18 cellular contexts compared by ENCODE assay signal in genomic region chr3:64300790-64301423, GRCh38.
DNase-seq lines count a peak whose midpoint lies in the region; ATAC-seq, FAIRE-seq and TF ChIP-seq lines count a peak whose summit lies in the region.
"Had no signal": no experiment of that assay in that cellular context is flagged by ENCODE, and none has a peak within 500 bp of the region (broad histone marks: within the 10 kb centered on the region; RNA-seq: fewer than 3 reads in every experiment).

No MANE protein-coding gene starts in this region.

- H3K4me3 Mint-ChIP-seq in activated naive CD8-positive, alpha-beta T cell treated with anti-CD3 and anti-CD28 coated beads for 36 hours = no peak overlapping the region
- H3K4me3 Mint-ChIP-seq: activated T-cell treated with anti-CD3 and anti-CD28 coated beads, Interleukin-2, amount 50 U/mL, for 4 hours; dendritic cell treated with granulocyte-macrophage colony-stimulating factor and Interleukin-4, amounts not matched to agents 40 ng/mL and 50 ng/mL, for 4 days; stimulated activated naive B cell treated with anti-CD40 and anti-IgM and Interleukin-4, amounts not matched to agents 10 μg/mL and 1 μg/mL and 100 μg/mL, for 72 hours had no signal

- H3K27me3 Mint-ChIP-seq in activated naive CD8-positive, alpha-beta T cell treated with anti-CD3 and anti-CD28 coated beads for 36 hours = peaks cover 4% of the 10 kb centered on the region
- H3K27me3 Mint-ChIP-seq: dendritic cell treated with granulocyte-macrophage colony-stimulating factor and Interleukin-4, amounts not matched to agents 40 ng/mL and 50 ng/mL, for 4 days; stimulated activated naive B cell treated with anti-CD40 and anti-IgM and Interleukin-4, amounts not matched to agents 10 μg/mL and 1 μg/mL and 100 μg/mL, for 72 hours had no signal

- H3K36me3 Mint-ChIP-seq in activated naive CD8-positive, alpha-beta T cell treated with anti-CD3 and anti-CD28 coated beads for 36 hours = no peaks in the 10 kb centered on the region
- H3K36me3 Mint-ChIP-seq: stimulated activated naive B cell treated with anti-CD40 and anti-IgM and Interleukin-4, amounts not matched to agents 10 μg/mL and 1 μg/mL and 100 μg/mL, for 72 hours had no signal

- no peak overlapping the region for H3K27ac Mint-ChIP-seq in activated naive CD8-positive, alpha-beta T cell treated with anti-CD3 and anti-CD28 coated beads for 36 hours
- H3K27ac Mint-ChIP-seq: dendritic cell treated with granulocyte-macrophage colony-stimulating factor and Interleukin-4, amounts not matched to agents 40 ng/mL and 50 ng/mL, for 4 days; stimulated activated naive B cell treated with anti-CD40 and anti-IgM and Interleukin-4, amounts not matched to agents 10 μg/mL and 1 μg/mL and 100 μg/mL, for 72 hours had no signal

- no peaks in the 10 kb centered on the region for H4K20me1 ChIP-seq in fibroblast of lung (ENCODE audit: control insufficient read depth, extremely low read depth, insufficient read depth, low read length)
- no peaks in the 10 kb centered on the region for H4K20me1 ChIP-seq in osteoblast (ENCODE audit: insufficient read depth, low read length)

- H3K27ac ChIP-seq in fibroblast of lung (ENCODE audit: insufficient read depth, low read length) (no peak overlapping the region), osteoblast (ENCODE audit: low read depth, low read length) (no peak overlapping the region)
- H3K27ac ChIP-seq: adrenal gland, SJSA1 had no signal

- H3K4me1 Mint-ChIP-seq in activated naive CD8-positive, alpha-beta T cell treated with anti-CD3 and anti-CD28 coated beads for 36 hours = no peaks in the 10 kb centered on the region
- H3K4me1 Mint-ChIP-seq: stimulated activated naive B cell treated with anti-CD40 and anti-IgM and Interleukin-4, amounts not matched to agents 10 μg/mL and 1 μg/mL and 100 μg/mL, for 72 hours had no signal

- H3K9me3 Mint-ChIP-seq in activated naive CD8-positive, alpha-beta T cell treated with anti-CD3 and anti-CD28 coated beads for 36 hours = peaks cover 6% of the 10 kb centered on the region

- peak; percentile 74 for FAIRE-seq in RCC 7860 (lab: Jason Lieb, UNC)
- FAIRE-seq: GM12891, TTC549 had no signal

- TF ChIP-seq CTCF in fibroblast of lung (conservative IDR thresholded peaks at IDR 0.05 in 1 of 2, IDR thresholded peaks at IDR 0.05 in 1 of 2; ENCODE audit: low read depth in 1 of 2, low read length in 2 of 2) = no peak
- no peak for TF ChIP-seq CTCF in osteoblast (IDR thresholded peaks at IDR 0.05; ENCODE audit: extremely low read depth, low read depth, low read length)

- peak; percentile 88 for DNase-seq in EH (ENCODE audit: low read depth)
- peak; percentile 44 for DNase-seq in RCC 7860 (ENCODE audit: low spot score)
- peak; percentile 82 to 90 for DNase-seq in fibroblast of lung (ENCODE audit: low read depth in 2 of 2)
- peak; percentile 56 for DNase-seq in osteoblast (ENCODE audit: insufficient read length, low spot score, missing footprints)
- DNase-seq in T1000 (lab: John Stamatoyannopoulos, UW) = no peak
- DNase-seq in activated naive CD8-positive, alpha-beta T cell treated with anti-CD3 and anti-CD28 coated beads for 36 hours = no peak
- no peak for DNase-seq in NOMO-1 (lab: John Stamatoyannopoulos, UW; ENCODE audit: unreplicated experiment in 2 of 2)
- DNase-seq: activated T-cell treated with anti-CD3 and anti-CD28 coated beads, Interleukin-2, amount 50 U/mL, for 4 hours; adrenal gland; DMS79; NCI-H1436; stimulated activated naive B cell treated with anti-CD40 and anti-IgM and Interleukin-4, amounts not matched to agents 10 μg/mL and 1 μg/mL and 100 μg/mL, for 72 hours had no signal

- H3K36me3 ChIP-seq in fibroblast of lung (ENCODE audit: control insufficient read depth, insufficient read depth, low read length) (no peaks in the 10 kb centered on the region), osteoblast (ENCODE audit: insufficient read depth, low read length) (no peaks in the 10 kb centered on the region)
- H3K36me3 ChIP-seq: adrenal gland, SJSA1 had no signal

- H3K4me3 ChIP-seq in fibroblast of lung (replicated peaks in 1 of 4; ENCODE audit: control extremely low read depth in 1 of 4, insufficient read depth in 1 of 4, low read depth in 3 of 4, low read length in 4 of 4) = no peak overlapping the region
- H3K4me3 ChIP-seq in osteoblast (ENCODE audit: insufficient read depth, low read length) = no peak overlapping the region
- H3K4me3 ChIP-seq: adrenal gland, SJSA1, skin epidermis had no signal

- no peaks in the 10 kb centered on the region for H3K4me1 ChIP-seq in fibroblast of lung (ENCODE audit: control insufficient read depth, extremely low read depth, insufficient read depth, low read length)
- H3K4me1 ChIP-seq in osteoblast (ENCODE audit: insufficient read depth, low read length) = peaks cover 7% of the 10 kb centered on the region
- H3K4me1 ChIP-seq: adrenal gland had no signal

- H3K79me2 ChIP-seq in fibroblast of lung (ENCODE audit: control insufficient read depth, insufficient read depth, low read length) = no peaks in the 10 kb centered on the region
- H3K79me2 ChIP-seq in osteoblast (ENCODE audit: insufficient read depth, low read length) = no peaks in the 10 kb centered on the region

- H3K27me3 ChIP-seq in fibroblast of lung (ENCODE audit: control insufficient read depth, insufficient read depth, low read length) (no peaks in the 10 kb centered on the region), osteoblast (ENCODE audit: insufficient read depth, low read length) (no peaks in the 10 kb centered on the region)
- H3K27me3 ChIP-seq: adrenal gland, SJSA1 had no signal

- no peak for ATAC-seq in GM18861 (IDR thresholded peaks at IDR 0.05; ENCODE audit: unreplicated experiment)
- ATAC-seq: activated T-cell treated with anti-CD3 and anti-CD28 coated beads, Interleukin-2, amount 50 U/mL, for 4 hours; stimulated activated naive B cell treated with anti-CD40 and anti-IgM and Interleukin-4, amounts not matched to agents 10 μg/mL and 1 μg/mL and 100 μg/mL, for 72 hours had no signal

- H2AFZ ChIP-seq in fibroblast of lung (ENCODE audit: low read length) = no peak overlapping the region
- no peak overlapping the region for H2AFZ ChIP-seq in osteoblast (ENCODE audit: low read length)

- H3K9me3 ChIP-seq in fibroblast of lung (ENCODE audit: control insufficient read depth, insufficient read depth, low read depth, low read length) (no peaks in the 10 kb centered on the region), osteoblast (ENCODE audit: low read depth, low read length) (no peaks in the 10 kb centered on the region)
- H3K9me3 ChIP-seq: adrenal gland, SJSA1 had no signal

- no peak overlapping the region for H3K9ac ChIP-seq in fibroblast of lung (ENCODE audit: insufficient read depth, low read length)

- H3K4me2 ChIP-seq in fibroblast of lung (ENCODE audit: extremely low read depth, insufficient read depth, low read length) (no peak overlapping the region), osteoblast (ENCODE audit: insufficient read depth, low read length) (no peak overlapping the region)

Comparison
In these comparisons a context has a peak if more than half of its experiments do, and no peak if none do; other contexts are left out.
1. DNase-seq: peak in EH (single experiment), RCC 7860 (single experiment), fibroblast of lung (2 of 2) and osteoblast (single experiment); none in T1000 (single experiment), activated naive CD8-positive, alpha-beta T cell treated with anti-CD3 and anti-CD28 coated beads for 36 hours (single experiment) and NOMO-1 (0 of 2).